Comparison of ENCODE assay signal across 8 cellular contexts in the genomic region with DNA sequence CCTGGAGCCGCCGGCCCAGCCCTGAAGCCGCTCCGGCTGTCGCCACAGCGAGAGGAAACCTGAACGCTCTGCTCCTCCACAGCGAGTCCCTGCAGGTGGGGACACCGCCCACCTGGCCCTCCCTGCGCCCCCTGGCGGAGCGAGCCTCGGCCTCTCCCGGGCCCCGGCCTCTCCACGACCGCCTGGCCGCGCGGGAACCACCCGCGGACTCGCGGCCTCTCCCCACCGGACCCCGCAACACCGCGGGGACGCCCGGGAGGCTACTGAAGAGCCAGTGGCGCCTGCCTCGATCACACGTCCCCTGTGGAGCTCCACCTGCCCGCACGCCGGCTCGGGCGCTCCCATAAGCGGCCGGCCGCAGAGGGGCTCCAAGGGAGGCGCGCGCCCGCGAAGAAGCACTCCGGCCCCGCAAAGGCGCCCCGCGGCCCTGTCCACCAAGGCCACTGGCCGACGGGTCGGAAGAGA.
A peak's percentile ranks its signal among the peaks of the same experiment; 100 is the strongest.
DNase-seq lines count a peak whose midpoint lies in the region; ATAC-seq and TF ChIP-seq lines count a peak whose summit lies in the region.

No MANE protein-coding gene starts in this region.

- H3K79me2 ChIP-seq in GM23338 (replicated peaks; ENCODE audit: insufficient read depth) = no peaks in the 10 kb centered on the region
- no peaks in the 10 kb centered on the region for H3K79me2 ChIP-seq in PC-9 (ENCODE audit: low read depth)

- no peak overlapping the region for H3K27ac Mint-ChIP-seq in GM23338

- H3F3A ChIP-seq in GM23338 (replicated peaks; ENCODE audit: low read depth) = no peaks in the 10 kb centered on the region
- H3F3A ChIP-seq in PC-9 (ENCODE audit: insufficient read depth, low read depth) = no peaks in the 10 kb centered on the region

- peak; percentile 74 to 79 for TF ChIP-seq CTCF in GM23338 (conservative IDR thresholded peaks at IDR 0.05; ENCODE audit: low read depth in 2 of 2)
- TF ChIP-seq CTCF in PC-9 (conservative IDR thresholded peaks at IDR 0.05) = peak; percentile 39; the same call in 1 of the 2 replicates
- TF ChIP-seq CTCF in uterus (IDR thresholded peaks at IDR 0.05) = peak; percentile 58 to 85 (median 74)

- peaks cover 8% of the 10 kb centered on the region for H3K27me3 Mint-ChIP-seq in GM23338 (ENCODE audit: insufficient read depth, low read depth, poor library complexity)

- H2AFZ ChIP-seq in GM23338 (peak overlapping the region; percentile 85), PC-9 (no peak overlapping the region)

- H3K9me3 ChIP-seq in PC-9 (ENCODE audit: insufficient read depth, low read depth) (no peaks in the 10 kb centered on the region), uterus (no peaks in the 10 kb centered on the region)

- H3K4me2 ChIP-seq in GM23338 (peak overlapping the region; percentile 83), PC-9 (no peak overlapping the region)

- H4K20me1 ChIP-seq in GM23338 (replicated peaks; ENCODE audit: insufficient read depth) (no peaks in the 10 kb centered on the region; the same call in 1 of the 2 replicates), PC-9 (ENCODE audit: insufficient read depth) (no peaks in the 10 kb centered on the region)

- H3K9me3 Mint-ChIP-seq in GM23338 = no peaks in the 10 kb centered on the region

- ATAC-seq in GM23338 (peak; percentile 98), HG02870 (IDR thresholded peaks at IDR 0.05; ENCODE audit: unreplicated experiment) (no peak)

- H3K9me2 ChIP-seq in GM23338 (ENCODE audit: insufficient read depth) = no peaks in the 10 kb centered on the region
- no peaks in the 10 kb centered on the region for H3K9me2 ChIP-seq in PC-9 (ENCODE audit: insufficient read depth)

- no peak overlapping the region for H3K9ac ChIP-seq in rectal smooth muscle tissue (ENCODE audit: low read length)

- H3K27me3 ChIP-seq in GM23338 (ENCODE audit: insufficient read depth) (peaks cover 17% of the 10 kb centered on the region; the same call in 1 of the 2 replicates), PC-9 (ENCODE audit: insufficient read depth, low read depth) (peaks cover 61% of the 10 kb centered on the region), rectal smooth muscle tissue (ENCODE audit: control insufficient read depth, insufficient read depth, low read length) (no peaks in the 10 kb centered on the region), uterus (no peaks in the 10 kb centered on the region)

- intact Hi-C loops in PC-9 (cut with micrococcal nuclease; ENCODE audit: unreplicated experiment) = loop anchor here (2.0 to 10.0 kb wide), 2 partner anchors 66 to 92 kb away; no protein-coding TSS in a partner anchor
- intact Hi-C loops in head of caudate nucleus (cut with DNase I) = no loop called here
- intact Hi-C loops in uterus (cut with DNase I; ENCODE audit: low total_unique reads) = no loop called here

- BruUV-seq in PC-9 (replicated peaks; lab: Mats Ljungman, UMichigan) = no TSS peak

- H3K27ac ChIP-seq in GM23338 (ENCODE audit: low read depth) = no peak overlapping the region
- H3K27ac ChIP-seq in PC-9 = no peak overlapping the region
- H3K27ac ChIP-seq in rectal smooth muscle tissue (ENCODE audit: low read depth, low read length) = no peak overlapping the region
- peak overlapping the region in 1 of 2 donors; percentile 62 for H3K27ac ChIP-seq in uterus

- H3K36me3 Mint-ChIP-seq in GM23338 (ENCODE audit: low read depth) = no peaks in the 10 kb centered on the region

- H3K4me3 Mint-ChIP-seq in GM23338 = peak overlapping the region; percentile 59; the same call in 2 of the 3 replicates

- no peak for TF ChIP-seq POLR2A in uterus (IDR thresholded peaks at IDR 0.05)

- H3K36me3 ChIP-seq in GM23338 (ENCODE audit: insufficient read depth) (no peaks in the 10 kb centered on the region), PC-9 (ENCODE audit: low read depth) (no peaks in the 10 kb centered on the region), rectal smooth muscle tissue (ENCODE audit: control insufficient read depth, insufficient read depth, low read length) (no peaks in the 10 kb centered on the region), uterus (no peaks in the 10 kb centered on the region)

- POLR2A ChIA-PET in PC-9 (lab: Charles Lee; ENCODE audit: unreplicated experiment) = no interaction called here

- peak overlapping the region; percentile 76 for H3K4me3 ChIP-seq in GM23338
- H3K4me3 ChIP-seq in PC-9 = no peak overlapping the region
- peak overlapping the region; percentile 11 for H3K4me3 ChIP-seq in rectal smooth muscle tissue (ENCODE audit: low read length)
- H3K4me3 ChIP-seq in uterus = peak overlapping the region in 1 of 2 donors; percentile 34

- CTCF ChIA-PET in PC-9 (lab: Charles Lee) = interaction anchor here (0.5 kb wide), 1 partner anchor 135 kb away, joined by 5 read pairs; no protein-coding TSS in a partner anchor

- no peaks in the 10 kb centered on the region for H3K4me1 Mint-ChIP-seq in GM23338

- H3K4me1 ChIP-seq in GM23338 (ENCODE audit: insufficient read depth) (no peaks in the 10 kb centered on the region), PC-9 (replicated peaks; ENCODE audit: insufficient read depth) (no peaks in the 10 kb centered on the region), rectal smooth muscle tissue (ENCODE audit: control insufficient read depth, insufficient read depth, low read length) (no peaks in the 10 kb centered on the region), uterus (no peaks in the 10 kb centered on the region)

- peak; percentile 84 for DNase-seq in GM23338 (ENCODE audit: low spot score)
- DNase-seq in PC-9 = peak in 1 of 2 experiments; percentile 45
- peak; percentile 64 for DNase-seq in activated gamma-delta T cell (lab: John Stamatoyannopoulos, UW)
- DNase-seq in head of caudate nucleus = peak in 27 of 42 donors; percentile 22 to 80 (median 53)
- DNase-seq in uterus = peak; percentile 56 to 62
- DNase-seq in NCI-H1105 treated with DMSO at 0.1 percent for 48 hours (lab: John Stamatoyannopoulos, UW) = no peak

TF ChIP-seq in GM23338, 12 proteins besides CTCF, POLR2A, EP300 and RAD21 (continues in another document):
- TF ChIP-seq EZH2 (IDR thresholded peaks at IDR 0.05; ENCODE audit: low read depth, unreplicated experiment) (no peak), JUNB (IDR thresholded peaks at IDR 0.05; ENCODE audit: unreplicated experiment) (no peak), ZNF114 (CRISPR knock-in tag; IDR thresholded peaks at IDR 0.05) (no peak), CREB1 (CRISPR knock-in tag; IDR thresholded peaks at IDR 0.05; ENCODE audit: low read depth) (no peak), ZNF331 (CRISPR knock-in tag; IDR thresholded peaks at IDR 0.05; ENCODE audit: low read depth) (no peak), STAT1 (IDR thresholded peaks at IDR 0.05; ENCODE audit: unreplicated experiment) (no peak)
- TF ChIP-seq, protein P1, sequence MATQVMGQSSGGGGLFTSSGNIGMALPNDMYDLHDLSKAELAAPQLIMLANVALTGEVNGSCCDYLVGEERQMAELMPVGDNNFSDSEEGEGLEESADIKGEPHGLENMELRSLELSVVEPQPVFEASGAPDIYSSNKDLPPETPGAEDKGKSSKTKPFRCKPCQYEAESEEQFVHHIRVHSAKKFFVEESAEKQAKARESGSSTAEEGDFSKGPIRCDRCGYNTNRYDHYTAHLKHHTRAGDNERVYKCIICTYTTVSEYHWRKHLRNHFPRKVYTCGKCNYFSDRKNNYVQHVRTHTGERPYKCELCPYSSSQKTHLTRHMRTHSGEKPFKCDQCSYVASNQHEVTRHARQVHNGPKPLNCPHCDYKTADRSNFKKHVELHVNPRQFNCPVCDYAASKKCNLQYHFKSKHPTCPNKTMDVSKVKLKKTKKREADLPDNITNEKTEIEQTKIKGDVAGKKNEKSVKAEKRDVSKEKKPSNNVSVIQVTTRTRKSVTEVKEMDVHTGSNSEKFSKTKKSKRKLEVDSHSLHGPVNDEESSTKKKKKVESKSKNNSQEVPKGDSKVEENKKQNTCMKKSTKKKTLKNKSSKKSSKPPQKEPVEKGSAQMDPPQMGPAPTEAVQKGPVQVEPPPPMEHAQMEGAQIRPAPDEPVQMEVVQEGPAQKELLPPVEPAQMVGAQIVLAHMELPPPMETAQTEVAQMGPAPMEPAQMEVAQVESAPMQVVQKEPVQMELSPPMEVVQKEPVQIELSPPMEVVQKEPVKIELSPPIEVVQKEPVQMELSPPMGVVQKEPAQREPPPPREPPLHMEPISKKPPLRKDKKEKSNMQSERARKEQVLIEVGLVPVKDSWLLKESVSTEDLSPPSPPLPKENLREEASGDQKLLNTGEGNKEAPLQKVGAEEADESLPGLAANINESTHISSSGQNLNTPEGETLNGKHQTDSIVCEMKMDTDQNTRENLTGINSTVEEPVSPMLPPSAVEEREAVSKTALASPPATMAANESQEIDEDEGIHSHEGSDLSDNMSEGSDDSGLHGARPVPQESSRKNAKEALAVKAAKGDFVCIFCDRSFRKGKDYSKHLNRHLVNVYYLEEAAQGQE (IDR thresholded peaks at IDR 0.05; ENCODE audit: unreplicated experiment) = no peak
- TF ChIP-seq, protein P2, sequence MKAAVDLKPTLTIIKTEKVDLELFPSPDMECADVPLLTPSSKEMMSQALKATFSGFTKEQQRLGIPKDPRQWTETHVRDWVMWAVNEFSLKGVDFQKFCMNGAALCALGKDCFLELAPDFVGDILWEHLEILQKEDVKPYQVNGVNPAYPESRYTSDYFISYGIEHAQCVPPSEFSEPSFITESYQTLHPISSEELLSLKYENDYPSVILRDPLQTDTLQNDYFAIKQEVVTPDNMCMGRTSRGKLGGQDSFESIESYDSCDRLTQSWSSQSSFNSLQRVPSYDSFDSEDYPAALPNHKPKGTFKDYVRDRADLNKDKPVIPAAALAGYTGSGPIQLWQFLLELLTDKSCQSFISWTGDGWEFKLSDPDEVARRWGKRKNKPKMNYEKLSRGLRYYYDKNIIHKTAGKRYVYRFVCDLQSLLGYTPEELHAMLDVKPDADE (IDR thresholded peaks at IDR 0.05) = no peak
